Comparison of ENCODE assay signal across 8 cellular contexts in the genomic region with DNA sequence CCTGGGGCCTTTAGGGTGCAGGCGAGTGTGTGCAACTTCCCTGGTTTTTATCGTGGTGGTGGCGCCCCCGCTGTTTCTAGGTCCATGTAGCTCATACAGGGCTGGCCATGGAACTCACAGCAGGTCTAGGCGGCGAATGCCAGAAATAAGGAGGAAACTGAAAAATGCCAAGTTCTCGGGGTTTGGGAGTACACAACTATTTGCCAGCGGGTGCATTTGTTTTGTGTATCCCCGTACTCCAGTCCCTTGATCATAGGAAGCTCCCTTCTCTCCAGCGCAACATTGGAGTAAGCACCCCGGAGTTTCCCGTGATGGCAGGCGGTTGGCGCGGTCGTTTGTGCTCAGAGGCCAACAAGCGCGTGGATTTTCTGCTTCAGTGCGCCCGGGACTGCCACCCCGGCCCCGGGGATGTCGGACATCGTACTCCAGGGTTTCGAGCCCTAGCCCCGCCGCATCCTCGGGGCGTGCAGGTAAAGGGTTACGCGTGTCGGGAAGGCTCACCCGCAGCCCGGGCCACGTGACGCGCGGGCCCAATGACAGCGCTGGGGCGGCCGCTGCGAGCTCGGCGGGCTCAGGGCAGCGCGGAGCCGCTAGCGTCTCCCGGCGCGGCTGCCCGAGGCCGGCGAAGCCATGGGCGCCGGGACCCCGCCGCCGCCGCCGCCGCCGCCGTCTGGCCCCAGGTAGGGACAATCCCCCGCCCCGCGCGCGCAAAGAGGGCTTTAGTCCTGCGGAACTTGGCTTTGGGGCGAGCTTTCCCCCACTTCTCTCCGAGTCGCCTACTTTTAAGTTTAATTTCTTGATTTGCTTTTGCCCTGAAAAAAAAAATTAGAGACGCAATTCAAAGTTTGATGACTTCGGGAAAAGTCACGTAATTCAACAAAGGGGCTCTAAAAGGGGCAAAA.
DNase-seq lines count a peak whose midpoint lies in the region; ATAC-seq and TF ChIP-seq lines count a peak whose summit lies in the region.

No MANE protein-coding gene starts in this region.

- H3K4me3 ChIP-seq in iPS-18c (ENCODE audit: insufficient read depth, low read depth, low read length) (peak overlapping the region; percentile 67), gastrocnemius medialis (peak overlapping the region; percentile 45 to 69 (median 56))

- ATAC-seq in GM19452 (IDR thresholded peaks at IDR 0.05; ENCODE audit: unreplicated experiment) = peak; percentile 70
- ATAC-seq in gastrocnemius medialis = peak; percentile 79 to 84

- no peaks in the 10 kb centered on the region for H3K36me3 Mint-ChIP-seq in brain

- no peaks in the 10 kb centered on the region for H3K9me3 Mint-ChIP-seq in brain

- in situ Hi-C loops in gastrocnemius medialis (cut with MboI; ENCODE audit: low sequenced_read_pairs in 4 of 4) = loop anchor here in 1 of 4 donors (10.0 kb wide), 1 partner anchor 111 kb away; no protein-coding TSS in a partner anchor

- H3K9me3 ChIP-seq in iPS-18c (ENCODE audit: control insufficient read depth, insufficient read depth, low read length) = no peaks in the 10 kb centered on the region
- H3K9me3 ChIP-seq in gastrocnemius medialis = no peaks in the 10 kb centered on the region

- peaks cover 8 to 12% of the 10 kb centered on the region in 2 donors for H3K4me1 ChIP-seq in gastrocnemius medialis

- peaks cover 15 to 36% (median 17%) of the 10 kb centered on the region in 3 donors for H3K27me3 ChIP-seq in gastrocnemius medialis

- H3K36me3 ChIP-seq in gastrocnemius medialis = no peaks in the 10 kb centered on the region

- peak overlapping the region in 3 of 5 experiments; percentile 50 to 83 (median 62) for H3K27ac Mint-ChIP-seq in brain

- peaks cover 17% of the 10 kb centered on the region for H3K4me1 Mint-ChIP-seq in brain

- H3K27ac ChIP-seq in gastrocnemius medialis = no peak overlapping the region

- intact Hi-C loops in gastrocnemius medialis (cut with DNase I; ENCODE audit: low total_unique reads) = loop anchor here (1.0 to 5.0 kb wide), 2 partner anchors 113 to 339 kb away; no protein-coding TSS in a partner anchor

- DNase-seq in C1 segment of cervical spinal cord (lab: John Stamatoyannopoulos, UW) = peak in 13 of 14 donors; percentile 36 to 78 (median 72)
- DNase-seq in HPDE6-E6E7 (ENCODE audit: extremely low spot score) = peak; percentile 51
- peak in 3 of 5 experiments; percentile 7 to 47 (median 15) for DNase-seq in T-helper 2 cell
- DNase-seq in gastrocnemius medialis = peak in 1 of 2 donors; percentile 30
- DNase-seq in NK-92 treated with Interleukin-12 subunit alpha and Interleukin-12 subunit beta, amount 100 ng/mL, for 24 hours (lab: John Stamatoyannopoulos, UW) = no peak

- peak overlapping the region; percentile 88 to 93 (median 89) for H3K4me3 Mint-ChIP-seq in brain

- TF ChIP-seq CTCF in brain (conservative IDR thresholded peaks at IDR 0.05) = peak; percentile 39 to 52
- no peak for TF ChIP-seq CTCF in gastrocnemius medialis (IDR thresholded peaks at IDR 0.05 in 4 of 5, conservative IDR thresholded peaks at IDR 0.05 in 1 of 5)

- no peak for TF ChIP-seq POLR2A in gastrocnemius medialis (IDR thresholded peaks at IDR 0.05)

- peaks cover 51% of the 10 kb centered on the region for H3K27me3 Mint-ChIP-seq in brain

Comparison
In these comparisons a context has a peak if more than half of its experiments do, and no peak if none do; other contexts are left out.
1. CTCF ChIP-seq: peak in brain (2 of 2); none in gastrocnemius medialis (0 of 5).